In genomic region chr19:30895946-30896345, GRCh38 we compare ENCODE assay signal across 30 cellular contexts.
DNase-seq lines count a peak whose midpoint lies in the region; TF ChIP-seq lines count a peak whose summit lies in the region.
"Had no signal": no experiment of that assay in that cellular context is flagged by ENCODE, and none has a peak within 500 bp of the region (broad histone marks: within the 10 kb centered on the region; RNA-seq: fewer than 3 reads in every experiment).

No MANE protein-coding gene starts in this region.

- DNase-seq in A673 (ENCODE audit: low spot score) (no peak), ELF-1 (ENCODE audit: low read depth, low spot score) (peak; percentile 11), OCI-LY7 (ENCODE audit: low spot score) (no peak), mesendoderm (peak; percentile 42), posterior vena cava (ENCODE audit: low spot score) (no peak), SKM-1 treated with dmso at 0.1 percent for 144 hours (lab: John Stamatoyannopoulos, UW; ENCODE audit: unreplicated experiment) (no peak)
- DNase-seq in activated naive CD4-positive, alpha-beta T cell treated with anti-CD3 and anti-CD28 coated beads for 36 hours, result no peak
- DNase-seq: activated CD8-positive, alpha-beta T cell treated with anti-CD3 and anti-CD28 coated beads, Interleukin-2, amount 10 ng/mL, durations not matched to agents 7 days and 5 days; activated effector memory CD4-positive, alpha-beta T cell treated with Interleukin-2 at 50 U/mL for 16 hours; activated naive CD8-positive, alpha-beta T cell treated with anti-CD3 and anti-CD28 coated beads, Interleukin-2, amount 10 ng/mL, durations not matched to agents 7 days and 5 days; activated T-cell treated with anti-CD3 and anti-CD28 coated beads for 4 hours; C1 segment of cervical spinal cord; Calu3; central memory CD4-positive, alpha-beta T cell; foreskin keratinocyte; immature natural killer cell; Kasumi-1; left lung; naive B cell; NCI-H1092 treated with DMSO at 0.1 percent for 48 hours; NCI-H187; NCI-H524 treated with DMSO at 0.1 percent for 48 hours; small intestine; stimulated activated CD8-positive, alpha-beta memory T cell treated with anti-CD3 and anti-CD28 coated beads, Interleukin-4, amount 100 ng/mL, for 48 hours; T-helper 17 cell had no signal

- no peaks in the 10 kb centered on the region for H3K27me3 ChIP-seq in A673 (replicated peaks; ENCODE audit: insufficient read depth, low read depth, low read length, poor library complexity)
- H3K27me3 ChIP-seq in mesendoderm (ENCODE audit: insufficient read depth, low read length, poor library complexity), result no peaks in the 10 kb centered on the region
- H3K27me3 ChIP-seq: esophagus muscularis mucosa, foreskin keratinocyte, left lung, tibial nerve had no signal

- peak overlapping the region; percentile 62 for H3K4ac ChIP-seq in mesendoderm (ENCODE audit: low read depth, low read length)

- no peak overlapping the region for H2AFZ ChIP-seq in OCI-LY7 (ENCODE audit: low read length)

- peak overlapping the region; percentile 39 for H3K9ac ChIP-seq in mesendoderm (ENCODE audit: low read length)

- POLR2A ChIA-PET in A673 (lab: Charles Lee; ENCODE audit: low non-redundant PET), result no interaction called here
- POLR2A ChIA-PET in OCI-LY7 (lab: Charles Lee), result no interaction called here

- H3K27ac ChIP-seq in A673 (ENCODE audit: low read depth, low read length, poor library complexity, severe bottlenecking), result no peak overlapping the region
- H3K27ac ChIP-seq in OCI-LY7 (ENCODE audit: low read depth, low read length, poor library complexity, severe bottlenecking), result no peak overlapping the region
- peak overlapping the region; percentile 80 for H3K27ac ChIP-seq in mesendoderm (ENCODE audit: low read depth, low read length)
- H3K27ac ChIP-seq: esophagus muscularis mucosa, foreskin keratinocyte, left lung, RWPE1, tibial nerve had no signal

- CTCF ChIA-PET in A673 (lab: Charles Lee), result no interaction called here
- CTCF ChIA-PET in OCI-LY7 (lab: Charles Lee; ENCODE audit: unreplicated experiment), result no interaction called here
- CTCF ChIA-PET in activated naive CD4-positive, alpha-beta T cell treated with anti-CD3 and anti-CD28 coated beads for 36 hours (lab: Charles Lee), result no interaction called here

- peak overlapping the region; percentile 85 for H3K56ac ChIP-seq in mesendoderm (ENCODE audit: low read length)

- H3K18ac ChIP-seq in mesendoderm (ENCODE audit: low read length), result peak overlapping the region; percentile 28

- no peaks in the 10 kb centered on the region for H3K4me1 ChIP-seq in A673 (ENCODE audit: insufficient read depth, low read length, poor library complexity, severe bottlenecking)
- H3K4me1 ChIP-seq in OCI-LY7 (ENCODE audit: insufficient read depth, low read length, poor library complexity, severe bottlenecking), result no peaks in the 10 kb centered on the region
- peaks cover 19% of the 10 kb centered on the region for H3K4me1 ChIP-seq in mesendoderm (ENCODE audit: control insufficient read depth, low read depth, low read length)
- H3K4me1 ChIP-seq: foreskin keratinocyte, left lung had no signal

- no peak overlapping the region for H4K8ac ChIP-seq in mesendoderm (ENCODE audit: low read depth, low read length)

- no peaks in the 10 kb centered on the region for H3K79me1 ChIP-seq in mesendoderm (ENCODE audit: low read length)

- TF ChIP-seq CTCF in A673 (conservative IDR thresholded peaks at IDR 0.05; ENCODE audit: low read depth, low read length) (peak; percentile 37; the same call in 1 of the 2 replicates), OCI-LY7 (conservative IDR thresholded peaks at IDR 0.05; ENCODE audit: low read length) (0 out of 2 replicates have a peak, but pooled peaks have one; percentile 12)

- no peak overlapping the region for H2BK120ac ChIP-seq in mesendoderm (ENCODE audit: low read depth, low read length)

- H3K4me3 Mint-ChIP-seq in activated naive CD4-positive, alpha-beta T cell treated with anti-CD3 and anti-CD28 coated beads for 36 hours, result no peak overlapping the region
- H3K4me3 Mint-ChIP-seq: activated CD8-positive, alpha-beta T cell treated with anti-CD3 and anti-CD28 coated beads, Interleukin-2, amount 10 ng/mL, durations not matched to agents 7 days and 5 days; activated naive CD8-positive, alpha-beta T cell treated with anti-CD3 and anti-CD28 coated beads, Interleukin-2, amount 10 ng/mL, durations not matched to agents 7 days and 5 days; immature natural killer cell; mesothelial cell of epicardium; naive B cell; T-helper 17 cell had no signal

- no peaks in the 10 kb centered on the region for H3K36me3 Mint-ChIP-seq in activated naive CD4-positive, alpha-beta T cell treated with anti-CD3 and anti-CD28 coated beads for 36 hours (ENCODE audit: low read depth)
- H3K36me3 Mint-ChIP-seq: activated naive CD8-positive, alpha-beta T cell treated with anti-CD3 and anti-CD28 coated beads, Interleukin-2, amount 10 ng/mL, durations not matched to agents 7 days and 5 days; immature natural killer cell; mesothelial cell of epicardium; naive B cell had no signal

- H3K79me2 ChIP-seq in OCI-LY7 (ENCODE audit: insufficient read depth, low read depth, low read length), result no peaks in the 10 kb centered on the region
- no peaks in the 10 kb centered on the region for H3K79me2 ChIP-seq in mesendoderm (ENCODE audit: control insufficient read depth, insufficient read depth, low read length)

- H3K36me3 ChIP-seq in A673 (ENCODE audit: insufficient read depth, low read length, poor library complexity, severe bottlenecking) (no peaks in the 10 kb centered on the region), OCI-LY7 (ENCODE audit: insufficient read depth, low read length) (no peaks in the 10 kb centered on the region), mesendoderm (ENCODE audit: control insufficient read depth, insufficient read depth, low read length) (no peaks in the 10 kb centered on the region)
- H3K36me3 ChIP-seq: esophagus muscularis mucosa, left lung, tibial nerve had no signal

- peak overlapping the region; percentile 16 for H2AK5ac ChIP-seq in mesendoderm (ENCODE audit: low read length)

- intact Hi-C loops in A673 (cut with micrococcal nuclease; ENCODE audit: unreplicated experiment), result no loop called here
- intact Hi-C loops in OCI-LY7 (cut with micrococcal nuclease; ENCODE audit: unreplicated experiment), result no loop called here
- intact Hi-C loops in activated naive CD4-positive, alpha-beta T cell treated with anti-CD3 and anti-CD28 coated beads for 36 hours (cut with micrococcal nuclease), result no loop called here
- intact Hi-C loops in posterior vena cava (cut with DNase I), result loop anchor here in 1 of 2 donors (1.0 kb wide), 1 partner anchor 24 kb away; no protein-coding TSS in a partner anchor

- no CpG with 5 or more reads among the region's 3 CpGs for WGBS in mesendoderm (ENCODE audit: extremely low coverage, insufficient coverage, low lambda C conversion rate)

- H3K9me3 ChIP-seq in A673 (ENCODE audit: low read depth, low read length, poor library complexity, severe bottlenecking), result no peaks in the 10 kb centered on the region
- H3K9me3 ChIP-seq in OCI-LY7 (ENCODE audit: low read length), result no peaks in the 10 kb centered on the region
- H3K9me3 ChIP-seq: esophagus muscularis mucosa, left lung, tibial nerve had no signal

- H2BK15ac ChIP-seq in mesendoderm (replicated peaks; ENCODE audit: low read depth), result no peak overlapping the region

- no peak overlapping the region for H3K23ac ChIP-seq in mesendoderm (ENCODE audit: low read length)

- H3K9me2 ChIP-seq in OCI-LY7 (ENCODE audit: insufficient read depth, low read length), result no peaks in the 10 kb centered on the region

- H3K9me3 Mint-ChIP-seq in activated naive CD4-positive, alpha-beta T cell treated with anti-CD3 and anti-CD28 coated beads for 36 hours, result no peaks in the 10 kb centered on the region
- H3K9me3 Mint-ChIP-seq: activated naive CD8-positive, alpha-beta T cell treated with anti-CD3 and anti-CD28 coated beads, Interleukin-2, amount 10 ng/mL, durations not matched to agents 7 days and 5 days; immature natural killer cell; mesothelial cell of epicardium had no signal

- H4K5ac ChIP-seq in mesendoderm (ENCODE audit: low read length), result no peak overlapping the region

- H3K4me2 ChIP-seq in OCI-LY7 (ENCODE audit: low read length) (no peak overlapping the region), mesendoderm (ENCODE audit: low read length) (no peak overlapping the region)

- H4K20me1 ChIP-seq in OCI-LY7 (ENCODE audit: insufficient read depth, low read length), result no peaks in the 10 kb centered on the region

- peak overlapping the region; percentile 82 for H2BK5ac ChIP-seq in mesendoderm (ENCODE audit: low read length)

- H3K27ac Mint-ChIP-seq in activated naive CD4-positive, alpha-beta T cell treated with anti-CD3 and anti-CD28 coated beads for 36 hours, result no peak overlapping the region
- H3K27ac Mint-ChIP-seq: activated CD8-positive, alpha-beta T cell treated with anti-CD3 and anti-CD28 coated beads, Interleukin-2, amount 10 ng/mL, durations not matched to agents 7 days and 5 days; activated naive CD8-positive, alpha-beta T cell treated with anti-CD3 and anti-CD28 coated beads, Interleukin-2, amount 10 ng/mL, durations not matched to agents 7 days and 5 days; immature natural killer cell; T-helper 17 cell had no signal

- peaks cover 2% of the 10 kb centered on the region for H3K27me3 Mint-ChIP-seq in activated naive CD4-positive, alpha-beta T cell treated with anti-CD3 and anti-CD28 coated beads for 36 hours (ENCODE audit: low read depth)
- H3K27me3 Mint-ChIP-seq: activated naive CD8-positive, alpha-beta T cell treated with anti-CD3 and anti-CD28 coated beads, Interleukin-2, amount 10 ng/mL, durations not matched to agents 7 days and 5 days; naive B cell had no signal

- H3K4me3 ChIP-seq in A673 (ENCODE audit: low read depth, low read length, poor library complexity, severe bottlenecking) (no peak overlapping the region), OCI-LY7 (ENCODE audit: low read depth, low read length, poor library complexity, severe bottlenecking) (no peak overlapping the region), mesendoderm (ENCODE audit: low read length) (no peak overlapping the region)
- H3K4me3 ChIP-seq: esophagus muscularis mucosa, GM12878, left lung, tibial nerve had no signal

- BruUV-seq in A673 (replicated peaks; lab: Mats Ljungman, UMichigan), result no TSS peak
- BruUV-seq in OCI-LY7 (replicated peaks; lab: Mats Ljungman, UMichigan), result no TSS peak

- no peaks in the 10 kb centered on the region for H3K4me1 Mint-ChIP-seq in activated naive CD4-positive, alpha-beta T cell treated with anti-CD3 and anti-CD28 coated beads for 36 hours (ENCODE audit: low read depth)
- H3K4me1 Mint-ChIP-seq: activated naive CD8-positive, alpha-beta T cell treated with anti-CD3 and anti-CD28 coated beads, Interleukin-2, amount 10 ng/mL, durations not matched to agents 7 days and 5 days; naive B cell; T-helper 17 cell had no signal

Comparison
In these comparisons a context has a peak if more than half of its experiments do, and no peak if none do; other contexts are left out.
1. DNase-seq: peak in ELF-1 (single experiment) and mesendoderm (single experiment); none in A673 (single experiment), OCI-LY7 (single experiment), activated naive CD4-positive, alpha-beta T cell treated with anti-CD3 and anti-CD28 coated beads for 36 hours (single experiment), posterior vena cava (single experiment) and SKM-1 treated with dmso at 0.1 percent for 144 hours (single experiment).